8 cellular contexts compared by ENCODE assay signal in the genomic region with DNA sequence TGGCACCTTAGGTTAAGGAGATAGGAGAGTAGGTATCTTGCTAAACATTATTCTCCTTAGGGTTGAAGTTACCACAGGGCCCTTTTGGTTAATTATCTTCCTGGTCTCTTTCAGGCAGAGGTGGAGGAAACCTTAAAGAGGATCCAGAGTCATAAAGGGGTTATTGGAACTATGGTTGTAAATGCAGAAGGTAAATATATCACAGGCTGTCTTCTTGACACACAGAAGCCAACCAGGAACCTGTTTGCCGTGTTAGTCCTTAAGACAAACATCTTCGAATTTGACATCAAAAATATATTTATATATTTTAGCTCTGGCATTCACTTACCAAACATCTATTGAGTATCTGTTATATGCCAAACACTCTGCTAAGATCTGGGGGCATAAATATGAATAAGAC. TPM values are rescaled to one million over a fixed set of nuclear protein-coding genes. Genes with fewer than 3 reads are reported as not detected.
"Had no signal": no experiment of that assay in that cellular context is flagged by ENCODE, and none has a peak within 500 bp of the region (broad histone marks: within the 10 kb centered on the region; RNA-seq: fewer than 3 reads in every experiment).

No MANE protein-coding gene starts in this region.

- H3K27ac Mint-ChIP-seq: GM23338, H9 had no signal

- H3K4me3 ChIP-seq: GM23338 had no signal

- H3K27me3 Mint-ChIP-seq: IgD-negative memory B cell had no signal

- H3K4me3 Mint-ChIP-seq: GM23338, H9 had no signal

- H3K36me3 Mint-ChIP-seq: IgD-negative memory B cell had no signal

- ATAC-seq: GM23338, HepG2 had no signal

- DNase-seq: H9, HCEC 1CT, KBM-7 had no signal

RNA-seq across cellular contexts. Expression of gene DYNLRB2, which starts 2.4 kb away (rescaled TPM):
- total RNA-seq: GM23338, H1, H9, HepG2, HT1080 had no signal
